8 cellular contexts compared by ENCODE assay signal in the genomic region with DNA sequence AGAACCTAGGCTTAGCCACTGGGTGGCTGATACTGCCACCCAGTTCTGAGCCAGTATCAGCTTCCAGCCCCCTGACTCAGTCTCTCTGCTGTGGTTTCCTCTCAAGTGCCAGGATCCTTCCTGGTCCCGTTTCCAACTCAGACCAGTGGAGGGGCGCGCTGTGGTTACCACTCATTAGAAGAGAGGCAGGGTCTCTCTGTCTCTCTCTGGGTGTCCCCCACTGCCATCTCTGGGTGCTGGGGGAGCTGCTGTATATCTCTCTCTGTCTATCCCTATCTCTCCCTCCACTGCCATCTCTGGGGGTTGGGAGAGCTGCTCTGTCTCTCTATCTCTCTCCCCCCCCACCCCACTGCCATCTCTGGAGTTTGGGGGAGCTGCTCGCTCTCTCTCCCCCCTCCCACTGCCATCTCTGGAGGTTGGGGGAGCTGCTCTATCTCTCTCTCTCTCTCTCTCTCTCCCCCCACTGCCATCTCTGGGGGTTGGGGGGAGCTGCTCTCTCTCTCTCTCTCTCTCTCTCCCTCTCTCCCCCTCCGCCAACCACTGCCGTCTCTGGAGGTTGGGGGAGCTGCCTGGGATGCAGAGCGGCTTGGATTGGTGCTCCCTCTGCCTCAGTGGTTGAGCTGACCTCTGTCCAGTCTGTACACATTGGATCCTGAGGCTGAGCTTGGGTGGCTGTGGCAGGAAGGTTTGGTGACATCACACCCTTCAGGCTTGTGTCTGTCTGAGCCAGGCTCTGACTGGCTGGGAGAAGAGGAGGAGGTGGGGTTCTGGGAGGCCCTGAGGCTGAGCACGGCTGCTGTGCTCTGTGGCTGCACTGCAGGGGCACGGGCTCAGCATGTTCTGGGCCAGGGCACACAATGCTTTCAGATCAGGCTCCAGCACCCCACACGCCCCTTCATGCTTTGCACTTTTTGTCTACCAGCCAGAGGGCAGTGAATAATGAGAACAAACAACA.
DNase-seq lines count a peak whose midpoint lies in the region; ATAC-seq and TF ChIP-seq lines count a peak whose summit lies in the region.

No MANE protein-coding gene starts in this region.

- intact Hi-C loops in activated CD8-positive, alpha-beta T cell treated with anti-CD3 and anti-CD28 coated beads for 36 hours (cut with micrococcal nuclease) = loop anchor here (10.0 kb wide), 1 partner anchor 100 kb away; no protein-coding TSS in a partner anchor

- TF ChIP-seq CTCF in activated CD8-positive, alpha-beta T cell treated with anti-CD3 and anti-CD28 coated beads for 36 hours (IDR thresholded peaks at IDR 0.05) = no peak

- H3K4me3 Mint-ChIP-seq in activated CD8-positive, alpha-beta T cell treated with anti-CD3 and anti-CD28 coated beads for 36 hours = no peak overlapping the region

- peaks cover 18% of the 10 kb centered on the region for H3K36me3 Mint-ChIP-seq in activated CD8-positive, alpha-beta T cell treated with anti-CD3 and anti-CD28 coated beads for 36 hours (ENCODE audit: low read depth)

- CTCF ChIA-PET in activated CD8-positive, alpha-beta T cell treated with anti-CD3 and anti-CD28 coated beads for 36 hours (lab: Charles Lee) = interaction anchor here (1.2 to 2.9 kb wide), 5 partner anchors 8 to 117 kb away, joined by 3 to 18 read pairs (median 5); no protein-coding TSS in a partner anchor

- peak overlapping the region; percentile 68 for H3K27ac Mint-ChIP-seq in activated CD8-positive, alpha-beta T cell treated with anti-CD3 and anti-CD28 coated beads for 36 hours

- POLR2A ChIA-PET in activated CD8-positive, alpha-beta T cell treated with anti-CD3 and anti-CD28 coated beads for 36 hours (lab: Charles Lee) = no interaction called here

- DNase-seq in NCI-H524 (lab: John Stamatoyannopoulos, UW) = peak; percentile 41 to 71
- DNase-seq in NCI-H524 treated with DMSO at 0.1 percent for 48 hours (lab: John Stamatoyannopoulos, UW) = no peak
- DNase-seq in activated CD8-positive, alpha-beta T cell treated with anti-CD3 and anti-CD28 coated beads for 36 hours = peak; percentile 52
- DNase-seq in hippocampal formation (lab: John Stamatoyannopoulos, UW) = peak; percentile 88 to 93
- peak; percentile 35 for DNase-seq in stimulated activated naive CD8-positive, alpha-beta T cell treated with anti-CD3 and anti-CD28 coated beads, Interleukin-15, Interleukin-2, amounts not matched to agents 100 U/mL and 50 U/mL, for 24 hours
- DNase-seq in NOMO-1 treated with DMSO at 0.1 percent for 48 hours (lab: John Stamatoyannopoulos, UW; ENCODE audit: unreplicated experiment) = no peak

- ATAC-seq in activated CD8-positive, alpha-beta T cell treated with anti-CD3 and anti-CD28 coated beads for 36 hours = peak; percentile 85
- ATAC-seq in stimulated activated naive CD8-positive, alpha-beta T cell treated with anti-CD3 and anti-CD28 coated beads, Interleukin-15, Interleukin-2, amounts not matched to agents 100 U/mL and 50 U/mL, for 24 hours = peak; percentile 79
- ATAC-seq in GM18861 (IDR thresholded peaks at IDR 0.05; ENCODE audit: unreplicated experiment) = no peak
- ATAC-seq in GM18511 (IDR thresholded peaks at IDR 0.05; ENCODE audit: unreplicated experiment) = no peak

- H3K9me3 Mint-ChIP-seq in activated CD8-positive, alpha-beta T cell treated with anti-CD3 and anti-CD28 coated beads for 36 hours = peaks cover 7% of the 10 kb centered on the region

- H3K27me3 Mint-ChIP-seq in activated CD8-positive, alpha-beta T cell treated with anti-CD3 and anti-CD28 coated beads for 36 hours = no peaks in the 10 kb centered on the region

- H3K4me1 Mint-ChIP-seq in activated CD8-positive, alpha-beta T cell treated with anti-CD3 and anti-CD28 coated beads for 36 hours (ENCODE audit: low read depth) = peaks cover 29% of the 10 kb centered on the region

Comparison
In these comparisons a context has a peak if more than half of its experiments do, and no peak if none do; other contexts are left out.
1. DNase-seq: peak in NCI-H524 (2 of 2), activated CD8-positive, alpha-beta T cell treated with anti-CD3 and anti-CD28 coated beads for 36 hours (single experiment), hippocampal formation (2 of 2) and stimulated activated naive CD8-positive, alpha-beta T cell treated with anti-CD3 and anti-CD28 coated beads, Interleukin-15, Interleukin-2, amounts not matched to agents 100 U/mL and 50 U/mL, for 24 hours (single experiment); none in NCI-H524 treated with DMSO at 0.1 percent for 48 hours (single experiment) and NOMO-1 treated with DMSO at 0.1 percent for 48 hours (single experiment).
2. ATAC-seq: peak in activated CD8-positive, alpha-beta T cell treated with anti-CD3 and anti-CD28 coated beads for 36 hours (single experiment) and stimulated activated naive CD8-positive, alpha-beta T cell treated with anti-CD3 and anti-CD28 coated beads, Interleukin-15, Interleukin-2, amounts not matched to agents 100 U/mL and 50 U/mL, for 24 hours (single experiment); none in GM18861 (single experiment) and GM18511 (single experiment).